6 cellular contexts compared by ENCODE assay signal in the genomic region with DNA sequence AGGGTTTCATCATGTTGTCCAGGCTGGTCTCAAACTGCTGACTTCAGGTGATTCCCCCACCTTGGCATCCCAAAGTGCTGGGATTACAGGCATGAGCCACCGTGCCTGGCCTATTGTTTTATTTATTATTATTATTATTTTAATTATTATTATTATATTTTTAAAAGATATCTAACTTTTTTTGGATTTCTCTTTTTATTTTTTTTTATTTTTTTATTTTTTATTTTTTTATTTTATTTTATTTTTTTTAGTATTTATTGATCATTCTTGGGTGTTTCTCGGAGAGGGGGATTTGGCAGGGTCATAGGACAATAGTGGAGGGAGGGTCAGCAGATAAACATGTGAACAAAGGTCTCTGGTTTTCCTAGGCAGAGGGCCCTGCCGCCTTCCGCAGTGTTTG.
DNase-seq lines count a peak whose midpoint lies in the region; ATAC-seq, FAIRE-seq and TF ChIP-seq lines count a peak whose summit lies in the region.
"Not testable (repeated sequence)": the region's sequence is repeated elsewhere in the genome, so short reads cannot be mapped to it uniquely, and the experiment has no call there.

No MANE protein-coding gene starts in this region.

- not testable (repeated sequence) for H3K4me3 Mint-ChIP-seq in WTC11; glutamatergic neuron (ENCODE audit: unreplicated experiment)

- not testable (repeated sequence) for TF ChIP-seq CTCF in WTC11 (IDR thresholded peaks at IDR 0.05); glutamatergic neuron (IDR thresholded peaks at IDR 0.05; ENCODE audit: partially characterized antibody, unreplicated experiment); kidney (IDR thresholded peaks at IDR 0.05; ENCODE audit: borderline replicate concordance, extremely low read depth, insufficient read depth); thyroid gland (IDR thresholded peaks at IDR 0.05)

- H3K9ac ChIP-seq in kidney (ENCODE audit: low read length in 2 of 2) = not testable (repeated sequence)

- not testable (repeated sequence) for ATAC-seq in WTC11

- FAIRE-seq in G401.6 (lab: Jason Lieb, UNC) (peak; percentile 8), endometrium (lab: Jason Lieb, UNC) (peak; percentile 63), kidney (lab: Jason Lieb, UNC) (peak; percentile 27)

- not testable (repeated sequence) for H3K27me3 Mint-ChIP-seq in WTC11 (ENCODE audit: low read depth); glutamatergic neuron (ENCODE audit: unreplicated experiment)

- peaks cover 10% of the 10 kb centered on the region for H3K4me1 Mint-ChIP-seq in WTC11
- H3K4me1 Mint-ChIP-seq in glutamatergic neuron (ENCODE audit: low read depth, unreplicated experiment) = not testable (repeated sequence)

- CTCF ChIA-PET in WTC11 (lab: Charles Lee) = not testable (repeated sequence)

- TF ChIP-seq POLR2A in thyroid gland (IDR thresholded peaks at IDR 0.05) = not testable (repeated sequence)

- H3K36me3 ChIP-seq in kidney (ENCODE audit: control insufficient read depth in 1 of 2, insufficient read depth in 2 of 2, low read length in 2 of 2); thyroid gland: not testable (repeated sequence)

- H3K9me3 Mint-ChIP-seq in WTC11 = peaks cover 20% of the 10 kb centered on the region
- peaks cover 13% of the 10 kb centered on the region for H3K9me3 Mint-ChIP-seq in glutamatergic neuron (ENCODE audit: unreplicated experiment)

- not testable (repeated sequence) for H3K27ac Mint-ChIP-seq in WTC11
- H3K27ac Mint-ChIP-seq in glutamatergic neuron (ENCODE audit: unreplicated experiment) = peak overlapping the region; percentile 45

- not testable (repeated sequence) for H3K9me3 ChIP-seq in kidney (ENCODE audit: control insufficient read depth in 1 of 2, low read length in 2 of 2); thyroid gland

- intact Hi-C loops in kidney (cut with DNase I); thyroid gland (cut with DNase I): not testable (repeated sequence)

- not testable (repeated sequence) for H3K27me3 ChIP-seq in thyroid gland

- H3K27ac ChIP-seq in kidney (ENCODE audit: low read depth in 2 of 2, low read length in 2 of 2) = not testable (repeated sequence)
- H3K27ac ChIP-seq in thyroid gland = peak overlapping the region; percentile 15 to 63 (median 34)

- DNase-seq in WTC11 (ENCODE audit: low spot score); glutamatergic neuron; kidney; thyroid gland: not testable (repeated sequence)

- peaks cover 27% of the 10 kb centered on the region for H3K36me3 Mint-ChIP-seq in WTC11
- H3K36me3 Mint-ChIP-seq in glutamatergic neuron (ENCODE audit: unreplicated experiment) = peaks cover 23% of the 10 kb centered on the region

- H3K4me3 ChIP-seq in kidney (ENCODE audit: low read length in 2 of 2); thyroid gland (replicated peaks in 1 of 3): not testable (repeated sequence)

- POLR2A ChIA-PET in WTC11 (lab: Charles Lee) = not testable (repeated sequence)

- 28 to 62% methylated on average over 2 to 4 of the region's 4 CpGs for WGBS in thyroid gland, 2 donors

- not testable (repeated sequence) for H3K4me1 ChIP-seq in kidney (ENCODE audit: control insufficient read depth in 1 of 2, insufficient read depth in 1 of 2, low read depth in 1 of 2, low read length in 2 of 2)
- peaks cover 25 to 51% of the 10 kb centered on the region in 2 donors for H3K4me1 ChIP-seq in thyroid gland

TF ChIP-seq in WTC11, 78 proteins besides CTCF, POLR2A, EP300 and RAD21:
- TF ChIP-seq HMGA2 (CRISPR knock-in tag; IDR thresholded peaks at IDR 0.05) = peak; percentile 99
